27 cellular contexts compared by ENCODE assay signal in the genomic region with DNA sequence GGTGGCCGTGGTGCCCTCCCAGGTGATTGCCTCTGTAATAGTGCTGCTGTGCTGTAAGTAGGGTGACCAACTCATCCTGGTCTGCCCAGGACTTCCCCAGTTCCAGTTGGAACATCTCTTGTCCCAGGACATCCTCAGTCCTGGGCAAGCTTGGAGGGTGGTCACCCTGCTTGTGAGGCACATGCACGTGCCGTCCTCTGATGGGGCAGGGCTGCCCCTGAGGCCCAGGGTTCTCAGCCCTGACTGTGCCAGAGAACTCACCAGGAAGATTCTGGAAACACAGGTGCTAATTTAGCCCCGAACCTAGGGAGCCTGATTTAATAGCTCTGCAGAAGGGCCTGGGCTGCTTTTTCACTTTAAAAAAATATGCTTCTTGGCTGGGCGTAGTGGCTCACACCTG.
"Had no signal": no experiment of that assay in that cellular context is flagged by ENCODE, and none has a peak within 500 bp of the region (broad histone marks: within the 10 kb centered on the region; RNA-seq: fewer than 3 reads in every experiment).

No MANE protein-coding gene starts in this region.

- H3K4me3 ChIP-seq: heart left ventricle, lung, neural progenitor cell, ovary, prostate gland, sigmoid colon, tibial nerve, uterus had no signal

- H3K27ac ChIP-seq: heart left ventricle, neural progenitor cell, ovary, prostate gland, sigmoid colon, tibial nerve, uterus had no signal

- H3K4me1 ChIP-seq: heart left ventricle, neural progenitor cell, prostate gland, sigmoid colon, tibial nerve, uterus had no signal

- H3K9me3 ChIP-seq: heart left ventricle, ovary, prostate gland, sigmoid colon, tibial nerve, uterus had no signal

- H3K36me3 ChIP-seq: heart left ventricle, neural progenitor cell, ovary, prostate gland, sigmoid colon, tibial nerve, uterus had no signal

- DNase-seq: heart left ventricle; hypothalamus; immature natural killer cell; kidney glomerular epithelial cell; left cardiac atrium; mesendoderm; naive B cell; natural killer cell; nephron progenitor cell; ovary; retina; right cardiac atrium; sigmoid colon; small intestine; stimulated activated CD4-positive, alpha-beta T cell treated with anti-CD3 and anti-CD28 coated beads, Interleukin-1b, Interleukin-23, amount 100 ng/mL, for 48 hours; stimulated activated CD4-positive, alpha-beta T cell treated with anti-CD3 and anti-CD28 coated beads, Interleukin-2, amount 100 ng/mL, for 48 hours; stimulated activated CD4-positive, alpha-beta T cell treated with anti-CD3 and anti-CD28 coated beads, Interleukin-4, amount 100 ng/mL, for 4 hours; stimulated activated CD8-positive, alpha-beta memory T cell treated with anti-CD3 and anti-CD28 coated beads, Interleukin-4, amount 100 ng/mL, for 48 hours; stimulated activated naive CD4-positive, alpha-beta T cell treated with Interleukin-2 at 50 U/mL for 16 hours; stimulated activated naive CD8-positive, alpha-beta T cell treated with anti-CD3 and anti-CD28 coated beads, Interleukin-15, amount 100 ng/mL, for 72 hours; substantia nigra; uterus had no signal

- ATAC-seq: heart left ventricle; left cardiac atrium; left lobe of liver; natural killer cell; right cardiac atrium; stimulated activated naive CD8-positive, alpha-beta T cell treated with anti-CD3 and anti-CD28 coated beads, Interleukin-15, amount 100 ng/mL, for 72 hours had no signal

- H3K27me3 ChIP-seq: neural progenitor cell, ovary, tibial nerve had no signal
